In genomic region chr15:72511536-72511935, GRCh38 we compare ENCODE assay signal across 20 cellular contexts. TPM values are rescaled to one million over a fixed set of nuclear protein-coding genes. Genes with fewer than 3 reads are reported as not detected.
DNase-seq lines count a peak whose midpoint lies in the region; ATAC-seq and TF ChIP-seq lines count a peak whose summit lies in the region.
"Had no signal": no experiment of that assay in that cellular context is flagged by ENCODE, and none has a peak within 500 bp of the region (broad histone marks: within the 10 kb centered on the region; RNA-seq: fewer than 3 reads in every experiment).

No MANE protein-coding gene starts in this region.

- DNase-seq in AG08396 (ENCODE audit: low spot score) (peak; percentile 5), GM04503 (ENCODE audit: low read depth) (peak; percentile 34), astrocyte of the spinal cord (ENCODE audit: low read depth, low spot score) (peak; percentile 14), fibroblast of the aortic adventitia (ENCODE audit: low read depth) (peak; percentile 73), SKM-1 (lab: John Stamatoyannopoulos, UW; ENCODE audit: unreplicated experiment) (no peak)
- no peak for DNase-seq in stimulated activated CD4-positive, alpha-beta T cell treated with anti-CD3 and anti-CD28 coated beads, Interleukin-2, amount 100 ng/mL, for 24 hours
- DNase-seq in activated CD8-positive, alpha-beta memory T cell treated with anti-CD3 and anti-CD28 coated beads for 24 hours = no peak
- DNase-seq: CD4-positive, alpha-beta T cell; DMS79 treated with DMSO at 0.1 percent for 48 hours; KBM-7; NCI-H1436; NCI-H2029 treated with DMSO at 0.1 percent for 48 hours; NCI-H2171 treated with DMSO at 0.1 percent for 48 hours; NCI-H446 treated with DMSO at 0.1 percent for 48 hours; NCI-H748 treated with DMSO at 0.1 percent for 48 hours; OCI-M1; RPMI8226; SIG-M5 had no signal

- in situ Hi-C loops in astrocyte of the spinal cord (cut with HindIII; ENCODE audit: low sequenced_read_pairs) = no loop called here

- ATAC-seq in esophagus mucosa = no peak
- ATAC-seq: A549 had no signal

- H3K4me3 ChIP-seq in astrocyte of the spinal cord (ENCODE audit: low read depth, low read length) = no peak overlapping the region
- no peak overlapping the region for H3K4me3 ChIP-seq in fibroblast of the aortic adventitia (ENCODE audit: low read depth, low read length)
- H3K4me3 ChIP-seq: A549 had no signal

- TF ChIP-seq CTCF in astrocyte of the spinal cord (IDR thresholded peaks at IDR 0.05; ENCODE audit: low read depth, low read length) (no peak), fibroblast of the aortic adventitia (IDR thresholded peaks at IDR 0.05; ENCODE audit: insufficient read depth, low read length) (no peak)

RNA-seq across cellular contexts. Expression of gene ARIH1, which starts 37.4 kb away (rescaled TPM):
- total RNA-seq in fibroblast of the aortic adventitia (ENCODE audit: low replicate concordance) = 51.1 and 69.2 TPM in 2 replicates
- total RNA-seq in esophagus mucosa = 98.7 TPM

Comparison
In these comparisons a context has a peak if more than half of its experiments do, and no peak if none do; other contexts are left out.
1. DNase-seq: peak in AG08396 (single experiment), GM04503 (single experiment), astrocyte of the spinal cord (single experiment) and fibroblast of the aortic adventitia (single experiment); none in stimulated activated CD4-positive, alpha-beta T cell treated with anti-CD3 and anti-CD28 coated beads, Interleukin-2, amount 100 ng/mL, for 24 hours (0 of 2), activated CD8-positive, alpha-beta memory T cell treated with anti-CD3 and anti-CD28 coated beads for 24 hours (single experiment) and SKM-1 (single experiment).